Comparison of ENCODE assay signal across 8 cellular contexts in genomic region chr17:47698749-47699535, GRCh38. TPM values are rescaled to one million over a fixed set of nuclear protein-coding genes. Genes with fewer than 3 reads are reported as not detected.
A peak's percentile ranks its signal among the peaks of the same experiment; 100 is the strongest.
DNase-seq lines count a peak whose midpoint lies in the region; ATAC-seq and TF ChIP-seq lines count a peak whose summit lies in the region.

No MANE protein-coding gene starts in this region.

- no peak for ATAC-seq in thoracic aorta (ENCODE audit: insufficient number of reproducible peaks, low FRiP score, low read depth)

- TF ChIP-seq CTCF in OCI-LY1 (IDR thresholded peaks at IDR 0.05; ENCODE audit: low read length) (peak; percentile 97), esophagus squamous epithelium (IDR thresholded peaks at IDR 0.05) (peak; percentile 73 to 98 (median 80)), neural progenitor cell (IDR thresholded peaks at IDR 0.05) (peak; percentile 99), thoracic aorta (IDR thresholded peaks at IDR 0.05) (peak; percentile 95)

- H3K79me2 ChIP-seq in GM23248 (ENCODE audit: insufficient read depth) (no peaks in the 10 kb centered on the region), OCI-LY1 (ENCODE audit: insufficient read depth, low read length) (no peaks in the 10 kb centered on the region), neural progenitor cell (ENCODE audit: low read depth) (no peaks in the 10 kb centered on the region)

- in situ Hi-C loops in GM23248 (cut with MboI), result no loop called here

- no peaks in the 10 kb centered on the region for H3K9me3 Mint-ChIP-seq in activated T-cell treated with anti-CD3 and anti-CD28 coated beads, Interleukin-2, amount 50 U/mL, for 24 hours
- no peaks in the 10 kb centered on the region for H3K9me3 Mint-ChIP-seq in neural progenitor cell

- DNase-seq in AG20443 (ENCODE audit: low spot score), result peak; percentile 94
- DNase-seq in GM23248, result peak; percentile 70
- peak; percentile 93 for DNase-seq in activated T-cell treated with anti-CD3 and anti-CD28 coated beads, Interleukin-2, amount 50 U/mL, for 24 hours
- no peak for DNase-seq in esophagus squamous epithelium (lab: John Stamatoyannopoulos, UW)
- peak; percentile 75 for DNase-seq in neural progenitor cell (ENCODE audit: low spot score)
- DNase-seq in thoracic aorta (ENCODE audit: low spot score), result no peak
- no peak for DNase-seq in cortex of kidney (lab: John Stamatoyannopoulos, UW)

- H2AFZ ChIP-seq in GM23248, result no peak overlapping the region
- no peak overlapping the region for H2AFZ ChIP-seq in OCI-LY1 (ENCODE audit: low read length)
- no peak overlapping the region for H2AFZ ChIP-seq in neural progenitor cell (replicated peaks)

- H3K9me2 ChIP-seq in GM23248 (ENCODE audit: insufficient read depth), result no peaks in the 10 kb centered on the region
- H3K9me2 ChIP-seq in OCI-LY1 (ENCODE audit: low read depth, low read length), result no peaks in the 10 kb centered on the region

- H3K27me3 ChIP-seq in GM23248 (replicated peaks; ENCODE audit: insufficient read depth) (no peaks in the 10 kb centered on the region), OCI-LY1 (ENCODE audit: insufficient read depth, low read length) (no peaks in the 10 kb centered on the region), esophagus squamous epithelium (no peaks in the 10 kb centered on the region), neural progenitor cell (no peaks in the 10 kb centered on the region), thoracic aorta (replicated peaks; ENCODE audit: insufficient read depth) (no peaks in the 10 kb centered on the region)

- H4K20me1 ChIP-seq in GM23248 (ENCODE audit: insufficient read depth) (no peaks in the 10 kb centered on the region), OCI-LY1 (ENCODE audit: insufficient read depth, low read length) (no peaks in the 10 kb centered on the region), neural progenitor cell (ENCODE audit: low read depth) (peaks cover 24% of the 10 kb centered on the region)

- TF ChIP-seq POLR2A in esophagus squamous epithelium (IDR thresholded peaks at IDR 0.05), result no peak

- H3K9ac ChIP-seq in GM23248, result no peak overlapping the region
- H3K9ac ChIP-seq in OCI-LY1 (ENCODE audit: low read length), result no peak overlapping the region
- no peak overlapping the region for H3K9ac ChIP-seq in neural progenitor cell

- H3K4me3 Mint-ChIP-seq in activated T-cell treated with anti-CD3 and anti-CD28 coated beads, Interleukin-2, amount 50 U/mL, for 24 hours, result peak overlapping the region; percentile 25
- H3K4me3 Mint-ChIP-seq in neural progenitor cell, result no peak overlapping the region

- H3K4me3 ChIP-seq in GM23248, result no peak overlapping the region
- no peak overlapping the region for H3K4me3 ChIP-seq in OCI-LY1 (ENCODE audit: low read depth, low read length, poor library complexity, severe bottlenecking)
- no peak overlapping the region for H3K4me3 ChIP-seq in esophagus squamous epithelium
- no peak overlapping the region for H3K4me3 ChIP-seq in neural progenitor cell
- no peak overlapping the region for H3K4me3 ChIP-seq in thoracic aorta

- H3K27me3 Mint-ChIP-seq in activated T-cell treated with anti-CD3 and anti-CD28 coated beads, Interleukin-2, amount 50 U/mL, for 24 hours, result no peaks in the 10 kb centered on the region
- H3K27me3 Mint-ChIP-seq in neural progenitor cell (ENCODE audit: insufficient read depth, low read depth), result peaks cover 11% of the 10 kb centered on the region

- H3K9me3 ChIP-seq in GM23248 (ENCODE audit: low read depth) (no peaks in the 10 kb centered on the region), OCI-LY1 (ENCODE audit: low read length) (no peaks in the 10 kb centered on the region), esophagus squamous epithelium (no peaks in the 10 kb centered on the region), neural progenitor cell (ENCODE audit: low read depth) (no peaks in the 10 kb centered on the region), thoracic aorta (no peaks in the 10 kb centered on the region)

- peaks cover 80% of the 10 kb centered on the region for H3K4me1 Mint-ChIP-seq in activated T-cell treated with anti-CD3 and anti-CD28 coated beads, Interleukin-2, amount 50 U/mL, for 24 hours (ENCODE audit: low read depth)
- peaks cover 28% of the 10 kb centered on the region for H3K4me1 Mint-ChIP-seq in neural progenitor cell

- H3K36me3 ChIP-seq in GM23248 (ENCODE audit: low read depth) (peaks cover 6% of the 10 kb centered on the region; the same call in 1 of the 2 replicates), OCI-LY1 (ENCODE audit: insufficient read depth, low read length) (peaks cover 26% of the 10 kb centered on the region), esophagus squamous epithelium (peaks cover 0 to 39% (median 0%) of the 10 kb centered on the region in 3 donors), neural progenitor cell (no peaks in the 10 kb centered on the region), thoracic aorta (peaks cover 5% of the 10 kb centered on the region)

- WGBS in GM23248 (ENCODE audit: low coverage in 1 of 2, low lambda C conversion rate in 2 of 2, missing lambda C conversion rate in 2 of 2), 2 experiments, result 43 to 56% methylated on average over 18 to 25 of the region's 25 CpGs
- WGBS in esophagus squamous epithelium, 2 donors, result 18 to 44% methylated on average over 5 to 11 of the region's 25 CpGs

- H3K27ac Mint-ChIP-seq in activated T-cell treated with anti-CD3 and anti-CD28 coated beads, Interleukin-2, amount 50 U/mL, for 24 hours, result peak overlapping the region; percentile 79
- H3K27ac Mint-ChIP-seq in neural progenitor cell, result no peak overlapping the region

- no peaks in the 10 kb centered on the region for H3K4me1 ChIP-seq in GM23248 (ENCODE audit: insufficient read depth)
- H3K4me1 ChIP-seq in OCI-LY1 (ENCODE audit: insufficient read depth, low read length, severe bottlenecking), result peaks cover 27% of the 10 kb centered on the region
- H3K4me1 ChIP-seq in esophagus squamous epithelium, result peaks cover 0 to 43% (median 11%) of the 10 kb centered on the region in 3 donors
- H3K4me1 ChIP-seq in neural progenitor cell, result peaks cover 21% of the 10 kb centered on the region
- H3K4me1 ChIP-seq in thoracic aorta (ENCODE audit: control insufficient read depth in 1 of 2, low read depth in 2 of 2), result peaks cover 10 to 12% of the 10 kb centered on the region in 2 donors

- H3K36me3 Mint-ChIP-seq in activated T-cell treated with anti-CD3 and anti-CD28 coated beads, Interleukin-2, amount 50 U/mL, for 24 hours (ENCODE audit: low read depth), result peaks cover 62% of the 10 kb centered on the region
- H3K36me3 Mint-ChIP-seq in neural progenitor cell, result no peaks in the 10 kb centered on the region

- intact Hi-C loops in esophagus squamous epithelium (cut with DNase I), result loop anchor here (10.0 kb wide), 1 partner anchor 106 kb away; no protein-coding TSS in a partner anchor

- H3K4me2 ChIP-seq in GM23248 (ENCODE audit: unreplicated experiment) (no peak overlapping the region), OCI-LY1 (ENCODE audit: low read length) (no peak overlapping the region), neural progenitor cell (no peak overlapping the region)

- H3K27ac ChIP-seq in GM23248 (no peak overlapping the region), OCI-LY1 (ENCODE audit: low read depth, low read length, poor library complexity, severe bottlenecking) (no peak overlapping the region), esophagus squamous epithelium (no peak overlapping the region), neural progenitor cell (no peak overlapping the region), thoracic aorta (no peak overlapping the region)

- no peaks in the 10 kb centered on the region; the same call in 1 of the 2 replicates for H3F3A ChIP-seq in GM23248 (ENCODE audit: insufficient read depth)
- no peaks in the 10 kb centered on the region for H3F3A ChIP-seq in OCI-LY1 (ENCODE audit: insufficient read depth, low read length)
- H3F3A ChIP-seq in neural progenitor cell (ENCODE audit: low read depth), result no peaks in the 10 kb centered on the region

RNA-seq across cellular contexts. Expression of gene TBKBP1, which starts 5.0 kb away (rescaled TPM):
- 12.3 and 25.8 TPM in 2 replicates for total RNA-seq in GM23248 (2014; rRNA removed; shearing (Covaris generic))
- 1.1 and 1.2 TPM in 2 replicates for polyA plus RNA-seq in GM23248 (2016; fragmentation: Nextera tagmentation; extraction: Ambion mirVana)
- 10 to 100 TPM in 2 of 4 donors, 1 to 10 TPM in 2; 3.1 to 12.7 (median 7.9) TPM for total RNA-seq in esophagus squamous epithelium
- total RNA-seq in neural progenitor cell (ENCODE audit: low replicate concordance), result 3.0 and 21.6 TPM in 2 replicates
- total RNA-seq in thoracic aorta, result 10 to 100 TPM in 1 of 2 donors, 1 to 10 TPM in 1; 8.8 to 19.1 TPM

RNA-seq across cellular contexts. Expression of gene TBX21, which starts 34.1 kb away (rescaled TPM):
- total RNA-seq in GM23248 (2014; rRNA removed; shearing (Covaris generic)), result not detected in 2 replicates
- not detected in 2 replicates for polyA plus RNA-seq in GM23248 (2016; fragmentation: Nextera tagmentation; extraction: Ambion mirVana)
- 1 to 10 TPM in 3 of 4 donors, not detected in 1; 1.1 to 4.5 (median 2.9) TPM for total RNA-seq in esophagus squamous epithelium
- 0.12 TPM in 1 of 2 replicates, not detected in the other for total RNA-seq in neural progenitor cell (ENCODE audit: low replicate concordance)
- total RNA-seq in thoracic aorta, result 1 to 10 TPM in 1 of 2 donors, not detected in 1; 1.8 TPM

RNA-seq across cellular contexts. Expression of gene KPNB1, which starts 49.2 kb away (rescaled TPM):
- total RNA-seq in GM23248 (2014; rRNA removed; shearing (Covaris generic)), result 421 and 423 TPM in 2 replicates
- 54.5 and 59.5 TPM in 2 replicates for polyA plus RNA-seq in GM23248 (2016; fragmentation: Nextera tagmentation; extraction: Ambion mirVana)
- total RNA-seq in esophagus squamous epithelium (100 to 1,000 TPM; 148 to 233 (median 186) TPM), neural progenitor cell (ENCODE audit: low replicate concordance) (454 and 543 TPM in 2 replicates), thoracic aorta (100 to 1,000 TPM; 199 to 223 TPM)

Comparison
In these comparisons a context has a peak if more than half of its experiments do, and no peak if none do; other contexts are left out.
1. DNase-seq: peak in AG20443 (single experiment), GM23248 (single experiment), activated T-cell treated with anti-CD3 and anti-CD28 coated beads, Interleukin-2, amount 50 U/mL, for 24 hours (single experiment) and neural progenitor cell (single experiment); none in esophagus squamous epithelium (single experiment), thoracic aorta (single experiment) and cortex of kidney (single experiment).
2. Peak in every context shown above with its lines, with median percentiles within 50 percentile points of each other: CTCF ChIP-seq.